19 cellular contexts compared by ENCODE assay signal in genomic region chr11:68564261-68564660, GRCh38.
DNase-seq lines count a peak whose midpoint lies in the region; ATAC-seq, FAIRE-seq and TF ChIP-seq lines count a peak whose summit lies in the region.
"Had no signal": no experiment of that assay in that cellular context is flagged by ENCODE, and none has a peak within 500 bp of the region (broad histone marks: within the 10 kb centered on the region; RNA-seq: fewer than 3 reads in every experiment).

No MANE protein-coding gene starts in this region.

- H3K4me1 ChIP-seq in cardiac muscle cell (ENCODE audit: low read depth) (no peaks in the 10 kb centered on the region), right atrium auricular region (peaks cover 0 to 11% of the 10 kb centered on the region in 2 donors), thyroid gland (peaks cover 10 to 29% of the 10 kb centered on the region in 2 donors)
- H3K4me1 ChIP-seq: BE2C, HAP-1 had no signal

- peaks cover 2% of the 10 kb centered on the region for H3K4me1 Mint-ChIP-seq in mesothelial cell of epicardium

- peak; percentile 31 for FAIRE-seq in RCC 7860 (lab: Jason Lieb, UNC)
- FAIRE-seq: A204.1, D721Med, G401.6, GM12891, H1 had no signal

- TF ChIP-seq CTCF in cardiac muscle cell (IDR thresholded peaks at IDR 0.05; ENCODE audit: low read depth, low read length) (no peak), right atrium auricular region (IDR thresholded peaks at IDR 0.05) (no peak), mesothelial cell of epicardium (IDR thresholded peaks at IDR 0.05; ENCODE audit: unreplicated experiment) (no peak), thyroid gland (IDR thresholded peaks at IDR 0.05) (no peak)

- no peak for DNase-seq in cardiac muscle cell (ENCODE audit: low read depth in 1 of 2, low spot score in 1 of 2)
- no peak for DNase-seq in right atrium auricular region (ENCODE audit: low spot score)
- peak; percentile 36 for DNase-seq in RCC 7860 (ENCODE audit: low spot score)
- DNase-seq in mesothelial cell of epicardium (ENCODE audit: low spot score in 2 of 2, unreplicated experiment in 2 of 2), result no peak
- peak; percentile 64 to 68 for DNase-seq in thyroid gland
- DNase-seq in SW 1271 (lab: John Stamatoyannopoulos, UW), result no peak
- DNase-seq: BE2C; CD4-positive, alpha-beta memory T cell; DMS153; DMS79 treated with DMSO at 0.1 percent for 48 hours; EL had no signal

- WGBS in thyroid gland, 2 donors, result 23 to 35% methylated on average over 3 of the region's 3 CpGs

- H3K36me3 ChIP-seq in cardiac muscle cell (peaks cover 41% of the 10 kb centered on the region), right atrium auricular region (peaks cover 40% of the 10 kb centered on the region), thyroid gland (peaks cover 10 to 11% of the 10 kb centered on the region in 2 donors)

- H3K4me3 Mint-ChIP-seq in mesothelial cell of epicardium, result no peak overlapping the region
- H3K4me3 Mint-ChIP-seq: CD4-positive, alpha-beta memory T cell had no signal

- H3K4me3 ChIP-seq in cardiac muscle cell (no peak overlapping the region), right atrium auricular region (no peak overlapping the region), thyroid gland (replicated peaks in 1 of 3) (no peak overlapping the region)
- H3K4me3 ChIP-seq: HAP-1 had no signal

- TF ChIP-seq POLR2A in thyroid gland (IDR thresholded peaks at IDR 0.05), result no peak

- H3K36me3 Mint-ChIP-seq in mesothelial cell of epicardium, result peaks cover 54% of the 10 kb centered on the region

- H3K9me3 ChIP-seq in cardiac muscle cell (ENCODE audit: low read depth) (no peaks in the 10 kb centered on the region), right atrium auricular region (no peaks in the 10 kb centered on the region), thyroid gland (no peaks in the 10 kb centered on the region)
- H3K9me3 ChIP-seq: BE2C, HAP-1 had no signal

- no peaks in the 10 kb centered on the region for H3K27me3 Mint-ChIP-seq in mesothelial cell of epicardium (ENCODE audit: low read depth)
- H3K27me3 Mint-ChIP-seq: CD4-positive, alpha-beta memory T cell had no signal

- H3K27me3 ChIP-seq in cardiac muscle cell, result no peaks in the 10 kb centered on the region
- no peaks in the 10 kb centered on the region for H3K27me3 ChIP-seq in right atrium auricular region
- H3K27me3 ChIP-seq in thyroid gland, result no peaks in the 10 kb centered on the region
- H3K27me3 ChIP-seq: BE2C had no signal

- intact Hi-C loops in thyroid gland (cut with DNase I), result no loop called here

- H3K27ac Mint-ChIP-seq in mesothelial cell of epicardium, result peak overlapping the region; percentile 26

- H3K27ac ChIP-seq in cardiac muscle cell, result peak overlapping the region; percentile 33
- no peak overlapping the region for H3K27ac ChIP-seq in right atrium auricular region
- H3K27ac ChIP-seq in thyroid gland, result peak overlapping the region; percentile 39 to 60 (median 57)
- H3K27ac ChIP-seq: C4-2B had no signal

- no peak for ATAC-seq in HG02970 (IDR thresholded peaks at IDR 0.05; ENCODE audit: low FRiP score, unreplicated experiment)

- H3K9me3 Mint-ChIP-seq in mesothelial cell of epicardium, result no peaks in the 10 kb centered on the region
- H3K9me3 Mint-ChIP-seq: CD4-positive, alpha-beta memory T cell had no signal

Comparison
In these comparisons a context has a peak if more than half of its experiments do, and no peak if none do; other contexts are left out.
1. H3K27ac ChIP-seq: peak in cardiac muscle cell (single experiment) and thyroid gland (3 of 3); none in right atrium auricular region (0 of 2).
2. DNase-seq: peak in RCC 7860 (single experiment) and thyroid gland (2 of 2); none in cardiac muscle cell (0 of 2), right atrium auricular region (single experiment), mesothelial cell of epicardium (0 of 2) and SW 1271 (0 of 2).